Comparison of ENCODE assay signal across 9 cellular contexts in the genomic region with DNA sequence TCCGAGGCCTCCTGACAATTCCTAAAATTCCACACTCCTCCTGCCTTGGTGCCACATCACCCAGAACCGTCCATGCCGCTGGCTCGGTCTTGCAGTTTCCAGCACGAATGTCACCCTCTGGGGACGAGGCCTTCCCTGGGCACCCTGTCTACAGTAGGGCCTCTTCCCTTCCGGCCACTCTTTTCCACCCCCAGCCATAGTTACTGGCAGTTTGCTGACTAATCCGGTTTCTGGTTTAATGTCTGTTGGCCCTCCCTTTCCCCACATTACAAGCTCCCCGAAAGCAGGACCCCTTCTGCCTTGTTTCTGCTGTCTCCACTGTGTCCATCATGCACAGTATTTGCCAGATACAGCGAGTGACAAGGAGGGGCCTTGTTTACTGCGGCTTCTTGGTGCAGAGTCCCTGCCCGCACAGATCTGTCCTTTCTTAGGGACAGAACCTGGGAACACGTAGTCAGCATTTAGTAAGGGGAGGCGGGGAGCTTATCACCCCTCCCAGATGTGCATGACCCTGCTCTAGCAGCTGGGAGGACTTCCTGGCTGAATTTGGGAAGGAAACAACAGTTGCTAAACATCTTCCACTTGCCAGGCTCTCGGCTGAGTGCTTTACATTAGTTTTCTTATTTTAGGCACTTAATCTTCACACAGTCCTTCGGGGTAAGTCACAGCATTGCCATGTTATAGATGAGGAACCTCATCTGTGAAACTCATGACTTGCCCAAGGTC. TPM values are rescaled to one million over a fixed set of nuclear protein-coding genes. Genes with fewer than 3 reads are reported as not detected.
DNase-seq lines count a peak whose midpoint lies in the region; ATAC-seq and TF ChIP-seq lines count a peak whose summit lies in the region.
"Had no signal": no experiment of that assay in that cellular context is flagged by ENCODE, and none has a peak within 500 bp of the region (broad histone marks: within the 10 kb centered on the region; RNA-seq: fewer than 3 reads in every experiment).

No MANE protein-coding gene starts in this region.

- peaks cover 16 to 25% of the 10 kb centered on the region in 2 experiments for H3K4me1 Mint-ChIP-seq in H9

- H3F3A ChIP-seq in smooth muscle cell (ENCODE audit: low read depth) = peaks cover 10% of the 10 kb centered on the region

- H3K23ac ChIP-seq in H9 (ENCODE audit: insufficient read length, low read depth, low read length) = no peak overlapping the region

- no peak overlapping the region for H2BK20ac ChIP-seq in H9 (ENCODE audit: low read depth, low read length, poor library complexity, severe bottlenecking)

- H2AFZ ChIP-seq in H9 (ENCODE audit: low read length) = no peak overlapping the region
- peak overlapping the region; percentile 47 for H2AFZ ChIP-seq in smooth muscle cell (ENCODE audit: low read depth)

- no peaks in the 10 kb centered on the region for H3K9me3 Mint-ChIP-seq in H9

- TF ChIP-seq CTCF in H9 (conservative IDR thresholded peaks at IDR 0.05) (no peak), smooth muscle cell (IDR thresholded peaks at IDR 0.05; ENCODE audit: borderline replicate concordance, insufficient read depth, poor library complexity, severe bottlenecking) (no peak)

- no peak overlapping the region for H4K91ac ChIP-seq in H9 (ENCODE audit: insufficient read length, low read depth, low read length)

- no peak overlapping the region for H3K4ac ChIP-seq in H9 (ENCODE audit: low read depth, low read length)

- H3K23me2 ChIP-seq in H9 (ENCODE audit: insufficient read length, low read depth, low read length, poor library complexity, severe bottlenecking) = no peaks in the 10 kb centered on the region

- H2BK15ac ChIP-seq in H9 (ENCODE audit: low read depth, low read length) = no peak overlapping the region

- H4K5ac ChIP-seq in H9 (ENCODE audit: insufficient read length, low read depth, low read length) = no peak overlapping the region

- H3K36me3 Mint-ChIP-seq in H9 (ENCODE audit: insufficient read depth in 1 of 3, low read depth in 3 of 3) = no peaks in the 10 kb centered on the region

- no peak overlapping the region for H3K18ac ChIP-seq in H9 (ENCODE audit: insufficient read length, low read depth, low read length)

- H3K27me3 ChIP-seq in H9 (ENCODE audit: insufficient read depth, low read length) = no peaks in the 10 kb centered on the region
- H3K27me3 ChIP-seq in smooth muscle cell (ENCODE audit: low read depth) = no peaks in the 10 kb centered on the region

- WGBS in H9 (ENCODE audit: extremely low coverage, insufficient read length, low lambda C conversion rate) = no CpG with 5 or more reads among the region's 16 CpGs
- WGBS in smooth muscle cell (ENCODE audit: low lambda C conversion rate) = 32% methylated on average over 16 of the region's 16 CpGs

- no peak overlapping the region for H3K4me3 ChIP-seq in smooth muscle cell

- H3K4me3 Mint-ChIP-seq in H9 = no peak overlapping the region; a peak in 1 of 5 replicates

- H3K27me3 Mint-ChIP-seq in H9 (ENCODE audit: low read depth) = no peaks in the 10 kb centered on the region

- H3K79me1 ChIP-seq in H9 (ENCODE audit: insufficient read depth, low read depth, low read length, poor library complexity, severe bottlenecking) = no peaks in the 10 kb centered on the region

- DNase-seq in H9 = no peak
- DNase-seq in SKM-1 treated with dmso at 0.1 percent for 144 hours (lab: John Stamatoyannopoulos, UW; ENCODE audit: unreplicated experiment) = peak; percentile 92
- no peak for DNase-seq in left ventricle myocardium superior
- peak; percentile 15 for DNase-seq in smooth muscle cell (lab: John Stamatoyannopoulos, UW; ENCODE audit: unreplicated experiment)
- no peak for DNase-seq in NCI-H2196 treated with DMSO at 0.1 percent for 48 hours (lab: John Stamatoyannopoulos, UW; ENCODE audit: unreplicated experiment)
- DNase-seq in NCI-H146 treated with DMSO at 0.1 percent for 48 hours (lab: John Stamatoyannopoulos, UW; ENCODE audit: unreplicated experiment) = no peak
- no peak for DNase-seq in NCI-H510A (lab: John Stamatoyannopoulos, UW)
- DNase-seq: NCI-H2171 had no signal

- H3K4me2 ChIP-seq in H9 (ENCODE audit: insufficient read depth, insufficient read length, low read length) = no peak overlapping the region
- peak overlapping the region; percentile 74 for H3K4me2 ChIP-seq in smooth muscle cell

- no peaks in the 10 kb centered on the region for H3K79me2 ChIP-seq in H9 (ENCODE audit: insufficient read depth, low read length)
- peaks cover 10% of the 10 kb centered on the region for H3K79me2 ChIP-seq in smooth muscle cell (ENCODE audit: low read depth)

- H3K14ac ChIP-seq in H9 (ENCODE audit: insufficient read depth, low read length) = peak overlapping the region; percentile 6; the same call in 1 of the 2 replicates

- no peaks in the 10 kb centered on the region for H3K4me1 ChIP-seq in H9 (ENCODE audit: insufficient read depth, low read length)
- H3K4me1 ChIP-seq in smooth muscle cell (ENCODE audit: low read depth) = peaks cover 21% of the 10 kb centered on the region

- no peak overlapping the region for H2BK12ac ChIP-seq in H9 (ENCODE audit: insufficient read length, low read depth, low read length)

- H4K8ac ChIP-seq in H9 (replicated peaks; ENCODE audit: insufficient read length, low read depth, low read length) = no peak overlapping the region

- no peak overlapping the region for H3T11ph ChIP-seq in H9 (ENCODE audit: low read length)

- intact Hi-C loops in left ventricle myocardium superior (cut with micrococcal nuclease) = no loop called here

- no peak overlapping the region for H3K56ac ChIP-seq in H9 (ENCODE audit: insufficient read length, low read depth, low read length)

- H3K9me3 ChIP-seq in H9 (ENCODE audit: control insufficient read depth, low read depth, low read length) = no peaks in the 10 kb centered on the region
- no peaks in the 10 kb centered on the region for H3K9me3 ChIP-seq in smooth muscle cell (replicated peaks; ENCODE audit: low read depth)

- H2AK5ac ChIP-seq in H9 (ENCODE audit: insufficient read length, low read length) = no peak overlapping the region

- H2BK120ac ChIP-seq in H9 (ENCODE audit: low read depth, low read length, poor library complexity, severe bottlenecking) = no peak overlapping the region

- ATAC-seq in left ventricle myocardium superior (peak; percentile 84), HG03097 (IDR thresholded peaks at IDR 0.05; ENCODE audit: low FRiP score, unreplicated experiment) (no peak)

- H3K27ac ChIP-seq in H9 (ENCODE audit: insufficient read length, low read depth, low read length) (no peak overlapping the region), smooth muscle cell (ENCODE audit: low read depth) (peak overlapping the region; percentile 75)

- H2BK5ac ChIP-seq in H9 (ENCODE audit: insufficient read length, low read length) = no peak overlapping the region

- no peaks in the 10 kb centered on the region for H4K20me1 ChIP-seq in H9 (ENCODE audit: control insufficient read depth, insufficient read depth, insufficient read length)
- no peaks in the 10 kb centered on the region for H4K20me1 ChIP-seq in smooth muscle cell (ENCODE audit: low read depth)

- peak overlapping the region; percentile 46 to 92 (median 85); a peak in 5 of 7 replicates for H3K27ac Mint-ChIP-seq in H9

- no peaks in the 10 kb centered on the region for H3K36me3 ChIP-seq in smooth muscle cell (ENCODE audit: low read depth)

- H3K9ac ChIP-seq in H9 (ENCODE audit: extremely low read depth, insufficient read length, low read length) (peak overlapping the region; percentile 4), smooth muscle cell (ENCODE audit: low read depth) (peak overlapping the region; percentile 1)

RNA-seq across cellular contexts. Expression of a gene that starts 23.6 kb away (rescaled TPM):
- total RNA-seq in H9 (2021) (not detected in 2 replicates), left ventricle myocardium superior (not detected), smooth muscle cell (not detected in 2 replicates)
- 0.18 and 0.25 TPM in 2 replicates for polyA plus RNA-seq in smooth muscle cell

RNA-seq across cellular contexts. Expression of a gene that starts 40.8 kb away (rescaled TPM):
- total RNA-seq in H9 (2021) (17.4 and 20.1 TPM in 2 replicates), left ventricle myocardium superior (109 TPM), smooth muscle cell (109 TPM in 2 replicates)
- 121 and 172 TPM in 2 replicates for polyA plus RNA-seq in smooth muscle cell

RNA-seq across cellular contexts. Expression of a gene that starts 49.0 kb away (rescaled TPM):
- total RNA-seq in H9 (2021) (0.04 and 0.11 TPM in 2 replicates), left ventricle myocardium superior (4.5 TPM), smooth muscle cell (0.31 TPM in 1 of 2 replicates, not detected in the other)
- polyA plus RNA-seq in smooth muscle cell = 0.14 and 0.38 TPM in 2 replicates

Comparison
In these comparisons a context has a peak if more than half of its experiments do, and no peak if none do; other contexts are left out.
1. DNase-seq: peak in SKM-1 treated with dmso at 0.1 percent for 144 hours (single experiment) and smooth muscle cell (single experiment); none in H9 (single experiment), left ventricle myocardium superior (single experiment), NCI-H2196 treated with DMSO at 0.1 percent for 48 hours (single experiment), NCI-H146 treated with DMSO at 0.1 percent for 48 hours (single experiment) and NCI-H510A (single experiment).